In the genomic region with DNA sequence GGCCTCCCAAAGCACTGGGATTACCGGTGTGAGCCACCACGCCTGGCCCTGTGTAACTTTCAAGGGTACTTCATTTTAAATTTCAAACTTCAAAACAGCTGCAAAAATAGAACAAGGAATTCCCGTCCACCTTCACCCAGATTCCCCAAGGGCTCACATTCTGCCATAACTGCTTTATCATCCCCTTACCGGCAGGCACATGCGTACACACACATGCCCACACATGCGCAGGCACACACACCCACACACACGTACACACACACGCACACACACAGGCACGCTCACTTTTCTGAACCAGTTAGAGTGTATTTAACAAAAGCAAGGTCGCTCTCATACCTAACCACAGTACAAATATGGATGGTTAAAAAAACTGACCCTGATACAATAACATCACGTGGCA, we compare ENCODE assay signal across 1 cellular context.
TF ChIP-seq lines count a peak whose summit lies in the region.

No MANE protein-coding gene starts in this region.

TF ChIP-seq in SK-N-SH, 30 proteins besides CTCF, POLR2A, EP300 and RAD21:
- TF ChIP-seq, protein P1, sequence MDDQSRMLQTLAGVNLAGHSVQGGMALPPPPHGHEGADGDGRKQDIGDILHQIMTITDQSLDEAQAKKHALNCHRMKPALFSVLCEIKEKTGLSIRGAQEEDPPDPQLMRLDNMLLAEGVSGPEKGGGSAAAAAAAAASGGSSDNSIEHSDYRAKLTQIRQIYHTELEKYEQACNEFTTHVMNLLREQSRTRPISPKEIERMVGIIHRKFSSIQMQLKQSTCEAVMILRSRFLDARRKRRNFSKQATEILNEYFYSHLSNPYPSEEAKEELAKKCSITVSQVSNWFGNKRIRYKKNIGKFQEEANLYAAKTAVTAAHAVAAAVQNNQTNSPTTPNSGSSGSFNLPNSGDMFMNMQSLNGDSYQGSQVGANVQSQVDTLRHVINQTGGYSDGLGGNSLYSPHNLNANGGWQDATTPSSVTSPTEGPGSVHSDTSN (IDR thresholded peaks at IDR 0.05) = no peak
- TF ChIP-seq GATA2 (CRISPR knock-in tag; IDR thresholded peaks at IDR 0.05) (no peak), NRF1 (IDR thresholded peaks at IDR 0.05; ENCODE audit: low read depth, low read length) (no peak), MAX (IDR thresholded peaks at IDR 0.05; ENCODE audit: low read depth) (no peak), POLR2AphosphoS5 (IDR thresholded peaks at IDR 0.05; ENCODE audit: low read depth, low read length) (no peak), SMC3 (IDR thresholded peaks at IDR 0.05; ENCODE audit: low read depth, low read length) (no peak), FOXJ3 (CRISPR knock-in tag; IDR thresholded peaks at IDR 0.05) (no peak), RXRA (IDR thresholded peaks at IDR 0.05; ENCODE audit: borderline replicate concordance, low read depth) (no peak)
- TF ChIP-seq, protein P2, sequence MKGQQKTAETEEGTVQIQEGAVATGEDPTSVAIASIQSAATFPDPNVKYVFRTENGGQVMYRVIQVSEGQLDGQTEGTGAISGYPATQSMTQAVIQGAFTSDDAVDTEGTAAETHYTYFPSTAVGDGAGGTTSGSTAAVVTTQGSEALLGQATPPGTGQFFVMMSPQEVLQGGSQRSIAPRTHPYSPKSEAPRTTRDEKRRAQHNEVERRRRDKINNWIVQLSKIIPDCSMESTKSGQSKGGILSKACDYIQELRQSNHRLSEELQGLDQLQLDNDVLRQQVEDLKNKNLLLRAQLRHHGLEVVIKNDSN (IDR thresholded peaks at IDR 0.05; ENCODE audit: borderline replicate concordance, low read depth) = no peak
